ENCODE assay signal across 1 cellular context in the genomic region with DNA sequence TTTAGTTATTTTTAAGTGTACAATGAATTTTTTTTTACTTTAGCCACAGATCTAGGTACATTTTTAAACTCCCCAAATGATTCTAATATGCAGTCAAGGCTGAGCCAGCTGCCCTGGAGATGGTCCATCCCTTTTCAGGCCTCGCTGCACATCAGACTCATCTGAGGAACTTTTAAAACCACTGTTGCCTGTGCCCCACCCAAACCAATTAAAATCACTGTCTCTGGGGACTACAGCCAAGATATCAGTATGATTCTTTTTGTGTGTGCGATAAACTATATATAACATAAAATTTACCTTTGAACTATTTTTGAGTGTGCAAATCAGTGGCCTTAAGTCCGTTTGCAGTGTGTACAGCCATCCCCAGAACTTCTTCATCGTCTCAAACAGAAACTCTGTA.
A peak's percentile ranks its signal among the peaks of the same experiment; 100 is the strongest.
TF ChIP-seq lines count a peak whose summit lies in the region.

No MANE protein-coding gene starts in this region.

TF ChIP-seq in GM12878, 131 proteins besides CTCF, POLR2A, EP300 and RAD21 (continues in another document):
- TF ChIP-seq SREBF2 (IDR thresholded peaks at IDR 0.05; ENCODE audit: low read length) (no peak), GABPA (IDR thresholded peaks at IDR 0.05; ENCODE audit: low read depth) (peak; percentile 50; the same call in 1 of the 2 replicates), CHD2 (IDR thresholded peaks at IDR 0.05; ENCODE audit: borderline replicate concordance, low read depth, low read length) (no peak), TCF3 (IDR thresholded peaks at IDR 0.05; ENCODE audit: borderline replicate concordance, insufficient read depth, low read depth, low read length) (peak; percentile 68; the same call in 1 of the 2 replicates), NFIC (IDR thresholded peaks at IDR 0.05; ENCODE audit: low read depth, low read length) (peak; percentile 91), POU2F2 (IDR thresholded peaks at IDR 0.05; ENCODE audit: borderline replicate concordance, low read depth, low read length) (0 out of 3 replicates have a peak, but pooled peaks have one; percentile 48), BHLHE40 (IDR thresholded peaks at IDR 0.05; ENCODE audit: borderline replicate concordance in 1 of 2, low read depth in 2 of 2, low read length in 1 of 2) (peak; percentile 80 to 81), SUZ12 (IDR thresholded peaks at IDR 0.05; ENCODE audit: unreplicated experiment) (no peak), ZNF384 (IDR thresholded peaks at IDR 0.05; ENCODE audit: borderline replicate concordance, low read depth, low read length) (no peak), POLR2AphosphoS5 (IDR thresholded peaks at IDR 0.05; ENCODE audit: low read length) (no peak), PAX5 (IDR thresholded peaks at IDR 0.05; ENCODE audit: borderline replicate concordance, low read depth, low read length) (peak; percentile 96), MYC (IDR thresholded peaks at IDR 0.05; ENCODE audit: insufficient read depth, insufficient read length, insufficient replicate concordance, low read length, severe bottlenecking) (no peak), MEF2B (IDR thresholded peaks at IDR 0.05; ENCODE audit: partially characterized antibody, poor library complexity, severe bottlenecking) (peak; percentile 94), CBX5 (IDR thresholded peaks at IDR 0.05; ENCODE audit: low read depth) (0 out of 2 replicates have a peak, but pooled peaks have one; percentile 34), ZSCAN29 (IDR thresholded peaks at IDR 0.05) (no peak), SP1 (IDR thresholded peaks at IDR 0.05; ENCODE audit: low read depth, low read length) (no peak), MXI1 (IDR thresholded peaks at IDR 0.05; ENCODE audit: low read depth, low read length) (no peak), SIN3A (IDR thresholded peaks at IDR 0.05; ENCODE audit: low read depth, low read length) (no peak), SUPT20H (IDR thresholded peaks at IDR 0.05; ENCODE audit: borderline replicate concordance, control insufficient read depth, low read depth, low read length) (no peak), JUNB (IDR thresholded peaks at IDR 0.05) (peak; percentile 88), CHD1 (IDR thresholded peaks at IDR 0.05; ENCODE audit: low read depth, low read length) (no peak), SMC3 (IDR thresholded peaks at IDR 0.05; ENCODE audit: borderline replicate concordance, low read length) (no peak), NR2C1 (IDR thresholded peaks at IDR 0.05) (no peak), MTA2 (IDR thresholded peaks at IDR 0.05; ENCODE audit: low read depth) (peak; percentile 85), CREM (IDR thresholded peaks at IDR 0.05; ENCODE audit: low read depth) (peak; percentile 69), ZNF217 (IDR thresholded peaks at IDR 0.05) (peak; percentile 67), EED (IDR thresholded peaks at IDR 0.05; ENCODE audit: low read depth) (peak; percentile 90), ZNF274 (IDR thresholded peaks at IDR 0.05; ENCODE audit: insufficient read depth, insufficient read length) (no peak), ZNF207 (IDR thresholded peaks at IDR 0.05; ENCODE audit: borderline replicate concordance) (no peak), CBX3 (IDR thresholded peaks at IDR 0.05; ENCODE audit: borderline replicate concordance, low read depth) (no peak), MEF2A (IDR thresholded peaks at IDR 0.05; ENCODE audit: insufficient read depth, low read depth, low read length) (peak; percentile 80; the same call in 1 of the 2 replicates), RAD51 (IDR thresholded peaks at IDR 0.05) (no peak), RUNX3 (IDR thresholded peaks at IDR 0.05; ENCODE audit: low read length) (peak; percentile 97), TAF1 (IDR thresholded peaks at IDR 0.05; ENCODE audit: borderline replicate concordance, low read depth, low read length) (no peak), RFX5 (IDR thresholded peaks at IDR 0.05; ENCODE audit: low read depth, low read length) (no peak), IKZF2 (IDR thresholded peaks at IDR 0.05) (peak; percentile 61 to 68; a peak in 3 of 4 replicates)
- TF ChIP-seq, protein P1, sequence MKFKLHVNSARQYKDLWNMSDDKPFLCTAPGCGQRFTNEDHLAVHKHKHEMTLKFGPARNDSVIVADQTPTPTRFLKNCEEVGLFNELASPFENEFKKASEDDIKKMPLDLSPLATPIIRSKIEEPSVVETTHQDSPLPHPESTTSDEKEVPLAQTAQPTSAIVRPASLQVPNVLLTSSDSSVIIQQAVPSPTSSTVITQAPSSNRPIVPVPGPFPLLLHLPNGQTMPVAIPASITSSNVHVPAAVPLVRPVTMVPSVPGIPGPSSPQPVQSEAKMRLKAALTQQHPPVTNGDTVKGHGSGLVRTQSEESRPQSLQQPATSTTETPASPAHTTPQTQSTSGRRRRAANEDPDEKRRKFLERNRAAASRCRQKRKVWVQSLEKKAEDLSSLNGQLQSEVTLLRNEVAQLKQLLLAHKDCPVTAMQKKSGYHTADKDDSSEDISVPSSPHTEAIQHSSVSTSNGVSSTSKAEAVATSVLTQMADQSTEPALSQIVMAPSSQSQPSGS (IDR thresholded peaks at IDR 0.05; ENCODE audit: low read length), result peak; percentile 73
- TF ChIP-seq, protein P2, sequence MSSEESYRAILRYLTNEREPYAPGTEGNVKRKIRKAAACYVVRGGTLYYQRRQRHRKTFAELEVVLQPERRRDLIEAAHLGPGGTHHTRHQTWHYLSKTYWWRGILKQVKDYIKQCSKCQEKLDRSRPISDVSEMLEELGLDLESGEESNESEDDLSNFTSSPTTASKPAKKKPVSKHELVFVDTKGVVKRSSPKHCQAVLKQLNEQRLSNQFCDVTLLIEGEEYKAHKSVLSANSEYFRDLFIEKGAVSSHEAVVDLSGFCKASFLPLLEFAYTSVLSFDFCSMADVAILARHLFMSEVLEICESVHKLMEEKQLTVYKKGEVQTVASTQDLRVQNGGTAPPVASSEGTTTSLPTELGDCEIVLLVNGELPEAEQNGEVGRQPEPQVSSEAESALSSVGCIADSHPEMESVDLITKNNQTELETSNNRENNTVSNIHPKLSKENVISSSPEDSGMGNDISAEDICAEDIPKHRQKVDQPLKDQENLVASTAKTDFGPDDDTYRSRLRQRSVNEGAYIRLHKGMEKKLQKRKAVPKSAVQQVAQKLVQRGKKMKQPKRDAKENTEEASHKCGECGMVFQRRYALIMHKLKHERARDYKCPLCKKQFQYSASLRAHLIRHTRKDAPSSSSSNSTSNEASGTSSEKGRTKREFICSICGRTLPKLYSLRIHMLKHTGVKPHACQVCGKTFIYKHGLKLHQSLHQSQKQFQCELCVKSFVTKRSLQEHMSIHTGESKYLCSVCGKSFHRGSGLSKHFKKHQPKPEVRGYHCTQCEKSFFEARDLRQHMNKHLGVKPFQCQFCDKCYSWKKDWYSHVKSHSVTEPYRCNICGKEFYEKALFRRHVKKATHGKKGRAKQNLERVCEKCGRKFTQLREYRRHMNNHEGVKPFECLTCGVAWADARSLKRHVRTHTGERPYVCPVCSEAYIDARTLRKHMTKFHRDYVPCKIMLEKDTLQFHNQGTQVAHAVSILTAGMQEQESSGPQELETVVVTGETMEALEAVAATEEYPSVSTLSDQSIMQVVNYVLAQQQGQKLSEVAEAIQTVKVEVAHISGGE (CRISPR knock-in tag; IDR thresholded peaks at IDR 0.05), result no peak
- TF ChIP-seq, protein P3, sequence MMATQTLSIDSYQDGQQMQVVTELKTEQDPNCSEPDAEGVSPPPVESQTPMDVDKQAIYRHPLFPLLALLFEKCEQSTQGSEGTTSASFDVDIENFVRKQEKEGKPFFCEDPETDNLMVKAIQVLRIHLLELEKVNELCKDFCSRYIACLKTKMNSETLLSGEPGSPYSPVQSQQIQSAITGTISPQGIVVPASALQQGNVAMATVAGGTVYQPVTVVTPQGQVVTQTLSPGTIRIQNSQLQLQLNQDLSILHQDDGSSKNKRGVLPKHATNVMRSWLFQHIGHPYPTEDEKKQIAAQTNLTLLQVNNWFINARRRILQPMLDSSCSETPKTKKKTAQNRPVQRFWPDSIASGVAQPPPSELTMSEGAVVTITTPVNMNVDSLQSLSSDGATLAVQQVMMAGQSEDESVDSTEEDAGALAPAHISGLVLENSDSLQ (IDR thresholded peaks at IDR 0.05), result no peak
- TF ChIP-seq, protein P4, sequence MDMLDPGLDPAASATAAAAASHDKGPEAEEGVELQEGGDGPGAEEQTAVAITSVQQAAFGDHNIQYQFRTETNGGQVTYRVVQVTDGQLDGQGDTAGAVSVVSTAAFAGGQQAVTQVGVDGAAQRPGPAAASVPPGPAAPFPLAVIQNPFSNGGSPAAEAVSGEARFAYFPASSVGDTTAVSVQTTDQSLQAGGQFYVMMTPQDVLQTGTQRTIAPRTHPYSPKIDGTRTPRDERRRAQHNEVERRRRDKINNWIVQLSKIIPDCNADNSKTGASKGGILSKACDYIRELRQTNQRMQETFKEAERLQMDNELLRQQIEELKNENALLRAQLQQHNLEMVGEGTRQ (IDR thresholded peaks at IDR 0.05; ENCODE audit: borderline replicate concordance, low read depth, low read length), result no peak
- TF ChIP-seq, protein P5, sequence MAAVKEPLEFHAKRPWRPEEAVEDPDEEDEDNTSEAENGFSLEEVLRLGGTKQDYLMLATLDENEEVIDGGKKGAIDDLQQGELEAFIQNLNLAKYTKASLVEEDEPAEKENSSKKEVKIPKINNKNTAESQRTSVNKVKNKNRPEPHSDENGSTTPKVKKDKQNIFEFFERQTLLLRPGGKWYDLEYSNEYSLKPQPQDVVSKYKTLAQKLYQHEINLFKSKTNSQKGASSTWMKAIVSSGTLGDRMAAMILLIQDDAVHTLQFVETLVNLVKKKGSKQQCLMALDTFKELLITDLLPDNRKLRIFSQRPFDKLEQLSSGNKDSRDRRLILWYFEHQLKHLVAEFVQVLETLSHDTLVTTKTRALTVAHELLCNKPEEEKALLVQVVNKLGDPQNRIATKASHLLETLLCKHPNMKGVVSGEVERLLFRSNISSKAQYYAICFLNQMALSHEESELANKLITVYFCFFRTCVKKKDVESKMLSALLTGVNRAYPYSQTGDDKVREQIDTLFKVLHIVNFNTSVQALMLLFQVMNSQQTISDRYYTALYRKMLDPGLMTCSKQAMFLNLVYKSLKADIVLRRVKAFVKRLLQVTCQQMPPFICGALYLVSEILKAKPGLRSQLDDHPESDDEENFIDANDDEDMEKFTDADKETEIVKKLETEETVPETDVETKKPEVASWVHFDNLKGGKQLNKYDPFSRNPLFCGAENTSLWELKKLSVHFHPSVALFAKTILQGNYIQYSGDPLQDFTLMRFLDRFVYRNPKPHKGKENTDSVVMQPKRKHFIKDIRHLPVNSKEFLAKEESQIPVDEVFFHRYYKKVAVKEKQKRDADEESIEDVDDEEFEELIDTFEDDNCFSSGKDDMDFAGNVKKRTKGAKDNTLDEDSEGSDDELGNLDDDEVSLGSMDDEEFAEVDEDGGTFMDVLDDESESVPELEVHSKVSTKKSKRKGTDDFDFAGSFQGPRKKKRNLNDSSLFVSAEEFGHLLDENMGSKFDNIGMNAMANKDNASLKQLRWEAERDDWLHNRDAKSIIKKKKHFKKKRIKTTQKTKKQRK (IDR thresholded peaks at IDR 0.05; ENCODE audit: low read depth, low read length), result no peak
- TF ChIP-seq, protein P6, sequence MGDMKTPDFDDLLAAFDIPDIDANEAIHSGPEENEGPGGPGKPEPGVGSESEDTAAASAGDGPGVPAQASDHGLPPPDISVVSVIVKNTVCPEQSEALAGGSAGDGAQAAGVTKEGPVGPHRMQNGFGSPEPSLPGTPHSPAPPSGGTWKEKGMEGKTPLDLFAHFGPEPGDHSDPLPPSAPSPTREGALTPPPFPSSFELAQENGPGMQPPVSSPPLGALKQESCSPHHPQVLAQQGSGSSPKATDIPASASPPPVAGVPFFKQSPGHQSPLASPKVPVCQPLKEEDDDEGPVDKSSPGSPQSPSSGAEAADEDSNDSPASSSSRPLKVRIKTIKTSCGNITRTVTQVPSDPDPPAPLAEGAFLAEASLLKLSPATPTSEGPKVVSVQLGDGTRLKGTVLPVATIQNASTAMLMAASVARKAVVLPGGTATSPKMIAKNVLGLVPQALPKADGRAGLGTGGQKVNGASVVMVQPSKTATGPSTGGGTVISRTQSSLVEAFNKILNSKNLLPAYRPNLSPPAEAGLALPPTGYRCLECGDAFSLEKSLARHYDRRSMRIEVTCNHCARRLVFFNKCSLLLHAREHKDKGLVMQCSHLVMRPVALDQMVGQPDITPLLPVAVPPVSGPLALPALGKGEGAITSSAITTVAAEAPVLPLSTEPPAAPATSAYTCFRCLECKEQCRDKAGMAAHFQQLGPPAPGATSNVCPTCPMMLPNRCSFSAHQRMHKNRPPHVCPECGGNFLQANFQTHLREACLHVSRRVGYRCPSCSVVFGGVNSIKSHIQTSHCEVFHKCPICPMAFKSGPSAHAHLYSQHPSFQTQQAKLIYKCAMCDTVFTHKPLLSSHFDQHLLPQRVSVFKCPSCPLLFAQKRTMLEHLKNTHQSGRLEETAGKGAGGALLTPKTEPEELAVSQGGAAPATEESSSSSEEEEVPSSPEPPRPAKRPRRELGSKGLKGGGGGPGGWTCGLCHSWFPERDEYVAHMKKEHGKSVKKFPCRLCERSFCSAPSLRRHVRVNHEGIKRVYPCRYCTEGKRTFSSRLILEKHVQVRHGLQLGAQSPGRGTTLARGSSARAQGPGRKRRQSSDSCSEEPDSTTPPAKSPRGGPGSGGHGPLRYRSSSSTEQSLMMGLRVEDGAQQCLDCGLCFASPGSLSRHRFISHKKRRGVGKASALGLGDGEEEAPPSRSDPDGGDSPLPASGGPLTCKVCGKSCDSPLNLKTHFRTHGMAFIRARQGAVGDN (IDR thresholded peaks at IDR 0.05), result no peak
- TF ChIP-seq, protein P7, sequence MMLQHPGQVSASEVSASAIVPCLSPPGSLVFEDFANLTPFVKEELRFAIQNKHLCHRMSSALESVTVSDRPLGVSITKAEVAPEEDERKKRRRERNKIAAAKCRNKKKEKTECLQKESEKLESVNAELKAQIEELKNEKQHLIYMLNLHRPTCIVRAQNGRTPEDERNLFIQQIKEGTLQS (IDR thresholded peaks at IDR 0.05; ENCODE audit: borderline replicate concordance, extremely low read depth, low read depth, low read length), result no peak
- TF ChIP-seq, protein P8, sequence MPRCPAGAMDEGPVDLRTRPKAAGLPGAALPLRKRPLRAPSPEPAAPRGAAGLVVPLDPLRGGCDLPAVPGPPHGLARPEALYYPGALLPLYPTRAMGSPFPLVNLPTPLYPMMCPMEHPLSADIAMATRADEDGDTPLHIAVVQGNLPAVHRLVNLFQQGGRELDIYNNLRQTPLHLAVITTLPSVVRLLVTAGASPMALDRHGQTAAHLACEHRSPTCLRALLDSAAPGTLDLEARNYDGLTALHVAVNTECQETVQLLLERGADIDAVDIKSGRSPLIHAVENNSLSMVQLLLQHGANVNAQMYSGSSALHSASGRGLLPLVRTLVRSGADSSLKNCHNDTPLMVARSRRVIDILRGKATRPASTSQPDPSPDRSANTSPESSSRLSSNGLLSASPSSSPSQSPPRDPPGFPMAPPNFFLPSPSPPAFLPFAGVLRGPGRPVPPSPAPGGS (IDR thresholded peaks at IDR 0.05; ENCODE audit: borderline replicate concordance, insufficient read depth, low read depth, low read length, poor library complexity, severe bottlenecking), result peak; percentile 62
- TF ChIP-seq, protein P9, sequence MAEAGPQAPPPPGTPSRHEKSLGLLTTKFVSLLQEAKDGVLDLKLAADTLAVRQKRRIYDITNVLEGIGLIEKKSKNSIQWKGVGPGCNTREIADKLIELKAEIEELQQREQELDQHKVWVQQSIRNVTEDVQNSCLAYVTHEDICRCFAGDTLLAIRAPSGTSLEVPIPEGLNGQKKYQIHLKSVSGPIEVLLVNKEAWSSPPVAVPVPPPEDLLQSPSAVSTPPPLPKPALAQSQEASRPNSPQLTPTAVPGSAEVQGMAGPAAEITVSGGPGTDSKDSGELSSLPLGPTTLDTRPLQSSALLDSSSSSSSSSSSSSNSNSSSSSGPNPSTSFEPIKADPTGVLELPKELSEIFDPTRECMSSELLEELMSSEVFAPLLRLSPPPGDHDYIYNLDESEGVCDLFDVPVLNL (IDR thresholded peaks at IDR 0.05; ENCODE audit: low read depth, low read length), result no peak
